Comparison of ENCODE assay signal across 10 cellular contexts in the genomic region with DNA sequence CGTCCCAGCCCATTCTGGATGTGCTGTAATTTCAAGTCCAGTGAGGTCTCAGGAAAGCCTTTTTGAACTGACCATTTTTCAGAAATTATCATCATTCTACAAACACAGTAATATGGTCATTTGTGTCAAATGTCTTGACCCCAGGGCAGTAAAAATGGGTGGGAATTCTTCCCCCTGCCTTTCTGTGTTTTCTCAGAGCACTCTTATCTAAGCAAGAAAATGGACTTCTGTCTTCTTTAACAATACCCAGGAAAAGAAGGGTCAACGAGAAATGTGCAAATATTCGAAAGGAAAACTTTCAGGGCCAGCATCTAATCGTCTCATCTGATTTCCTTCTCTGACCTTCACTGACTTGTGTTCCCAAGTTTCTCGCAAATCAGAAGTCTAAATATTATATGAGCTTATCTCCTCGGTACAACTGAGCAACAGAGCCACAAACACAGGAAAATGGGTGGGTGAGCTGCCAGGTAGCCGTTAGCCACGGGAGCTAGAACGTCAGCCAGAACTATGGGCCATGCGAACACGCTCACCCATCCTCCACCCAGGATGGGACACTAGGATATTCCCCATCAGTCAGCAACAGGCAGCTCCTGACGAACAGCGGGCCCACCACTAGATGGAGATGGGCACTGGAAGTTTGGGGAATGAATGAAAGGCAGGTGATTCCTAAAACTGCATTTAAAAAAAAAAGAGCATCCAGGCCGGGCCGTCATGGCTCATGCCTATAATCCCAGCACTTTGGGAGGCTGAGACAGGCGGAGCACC. TPM values are rescaled to one million over a fixed set of nuclear protein-coding genes. Genes with fewer than 3 reads are reported as not detected.
DNase-seq lines count a peak whose midpoint lies in the region; ATAC-seq and TF ChIP-seq lines count a peak whose summit lies in the region.
"Had no signal": no experiment of that assay in that cellular context is flagged by ENCODE, and none has a peak within 500 bp of the region (broad histone marks: within the 10 kb centered on the region; RNA-seq: fewer than 3 reads in every experiment).

No MANE protein-coding gene starts in this region.

- H3K9me3 ChIP-seq in PC-3 (ENCODE audit: low read length) (no peaks in the 10 kb centered on the region), colonic mucosa (no peaks in the 10 kb centered on the region)

- TF ChIP-seq CTCF in GM10248 (IDR thresholded peaks at IDR 0.05; ENCODE audit: control extremely low read depth, extremely low read depth, low read depth, missing control alignments) (peak; percentile 31), PC-3 (conservative IDR thresholded peaks at IDR 0.05; ENCODE audit: low read depth, low read length) (peak; percentile 68), progenitor cell of endocrine pancreas (IDR thresholded peaks at IDR 0.05; ENCODE audit: unreplicated experiment) (peak; percentile 50), colonic mucosa (IDR thresholded peaks at IDR 0.05) (no peak)

- BruUV-seq in PC-3 (replicated peaks; lab: Mats Ljungman, UMichigan) = no TSS peak

- POLR2A ChIA-PET in GM10248 (lab: Yijun Ruan, JAX) (no interaction called here), PC-3 (lab: Charles Lee; ENCODE audit: unreplicated experiment) (no interaction called here)

- no peaks in the 10 kb centered on the region for H3K79me2 ChIP-seq in PC-3 (ENCODE audit: low read length)

- intact Hi-C loops in PC-3 (cut with micrococcal nuclease) = loop anchor here (1.0 to 5.0 kb wide), 2 partner anchors 115 to 128 kb away; no protein-coding TSS in a partner anchor
- intact Hi-C loops in colonic mucosa (cut with DNase I) = loop anchor here (5.0 kb wide), 1 partner anchor 110 kb away; no protein-coding TSS in a partner anchor

- H3K36me3 ChIP-seq in PC-3 (ENCODE audit: low read depth, low read length) (no peaks in the 10 kb centered on the region), colonic mucosa (no peaks in the 10 kb centered on the region)

- no peaks in the 10 kb centered on the region for H3F3A ChIP-seq in PC-3 (ENCODE audit: low read length, unreplicated experiment)

- no peak overlapping the region for H3K4me3 Mint-ChIP-seq in progenitor cell of endocrine pancreas (ENCODE audit: low read depth)
- H3K4me3 Mint-ChIP-seq in activated T-cell treated with anti-CD3 and anti-CD28 coated beads, Interleukin-2, amount 50 U/mL, for 72 hours = no peak overlapping the region

- H3K27ac ChIP-seq in PC-3 (ENCODE audit: low read length) = no peak overlapping the region
- H3K27ac ChIP-seq in colonic mucosa = no peak overlapping the region

- H3K9ac ChIP-seq in PC-3 (ENCODE audit: low read length) (no peak overlapping the region), colonic mucosa (ENCODE audit: low read depth in 2 of 2, low read length in 2 of 2) (no peak overlapping the region)

- CTCF ChIA-PET in GM10248 (lab: Yijun Ruan, JAX) (interaction anchor here (1.5 to 4.7 kb wide), 3 partner anchors 100 to 216 kb away, joined by 3 to 34 read pairs (median 26); no protein-coding TSS in a partner anchor), PC-3 (lab: Charles Lee) (interaction anchor here (0.5 to 1.0 kb wide), 6 partner anchors 128 to 297 kb away, joined by 3 to 7 read pairs (median 4); no protein-coding TSS in a partner anchor)

- DNase-seq in GM10248 (ENCODE audit: extremely low spot score) (no peak), PC-3 (peak; percentile 75), fibroblast of gingiva (ENCODE audit: low read depth) (peak; percentile 26), progenitor cell of endocrine pancreas (ENCODE audit: low spot score, unreplicated experiment) (no peak), colonic mucosa (no peak), NCI-H1436 treated with DMSO at 0.1 percent for 48 hours (lab: John Stamatoyannopoulos, UW) (no peak), DMS79 treated with DMSO at 0.1 percent for 48 hours (lab: John Stamatoyannopoulos, UW) (no peak)
- DNase-seq in activated T-cell treated with anti-CD3 and anti-CD28 coated beads, Interleukin-2, amount 50 U/mL, for 72 hours = no peak
- DNase-seq: activated T-cell treated with anti-CD3 and anti-CD28 coated beads, Interleukin-2, amount 50 U/mL, for 1 hour; stimulated activated CD4-positive, alpha-beta T cell treated with anti-CD3 and anti-CD28 coated beads, Interleukin-12 subunit alpha, Interleukin-12 subunit beta, amount 100 ng/mL, for 4 hours had no signal

- no peak overlapping the region for H3K27ac Mint-ChIP-seq in progenitor cell of endocrine pancreas
- H3K27ac Mint-ChIP-seq in activated T-cell treated with anti-CD3 and anti-CD28 coated beads, Interleukin-2, amount 50 U/mL, for 72 hours = no peak overlapping the region

- peaks cover 33% of the 10 kb centered on the region for H3K27me3 Mint-ChIP-seq in progenitor cell of endocrine pancreas
- peaks cover 27% of the 10 kb centered on the region for H3K27me3 Mint-ChIP-seq in activated T-cell treated with anti-CD3 and anti-CD28 coated beads, Interleukin-2, amount 50 U/mL, for 72 hours (ENCODE audit: low read depth)

- H4K20me1 ChIP-seq in PC-3 (ENCODE audit: low read length) = no peaks in the 10 kb centered on the region

- H3K27me3 ChIP-seq in PC-3 (ENCODE audit: low read length) (no peaks in the 10 kb centered on the region), colonic mucosa (no peaks in the 10 kb centered on the region)

- H3K36me3 Mint-ChIP-seq in progenitor cell of endocrine pancreas (ENCODE audit: insufficient read depth) = no peaks in the 10 kb centered on the region
- H3K36me3 Mint-ChIP-seq in activated T-cell treated with anti-CD3 and anti-CD28 coated beads, Interleukin-2, amount 50 U/mL, for 72 hours (ENCODE audit: insufficient read depth in 2 of 2) = no peaks in the 10 kb centered on the region

- no peak overlapping the region for H2AFZ ChIP-seq in PC-3 (ENCODE audit: low read length)

- no peaks in the 10 kb centered on the region for H3K9me3 Mint-ChIP-seq in progenitor cell of endocrine pancreas (ENCODE audit: low read depth)
- no peaks in the 10 kb centered on the region for H3K9me3 Mint-ChIP-seq in activated T-cell treated with anti-CD3 and anti-CD28 coated beads, Interleukin-2, amount 50 U/mL, for 72 hours

- H3K4me1 ChIP-seq in PC-3 (ENCODE audit: insufficient read depth, low read length) = peaks cover 9% of the 10 kb centered on the region; the same call in 1 of the 2 replicates
- H3K4me1 ChIP-seq in colonic mucosa = no peaks in the 10 kb centered on the region

- peak; percentile 78 for ATAC-seq in PC-3
- ATAC-seq in activated T-cell treated with anti-CD3 and anti-CD28 coated beads, Interleukin-2, amount 50 U/mL, for 72 hours (replicated peaks in 1 of 2) = no peak

- H3K9me2 ChIP-seq in PC-3 (replicated peaks; ENCODE audit: low read length) = no peaks in the 10 kb centered on the region

- H3K4me2 ChIP-seq in PC-3 (ENCODE audit: low read length) = no peak overlapping the region

- H3K4me1 Mint-ChIP-seq in progenitor cell of endocrine pancreas (ENCODE audit: low read depth) = peaks cover 18% of the 10 kb centered on the region
- peaks cover 25% of the 10 kb centered on the region for H3K4me1 Mint-ChIP-seq in activated T-cell treated with anti-CD3 and anti-CD28 coated beads, Interleukin-2, amount 50 U/mL, for 72 hours (ENCODE audit: low read depth)

- H3K4me3 ChIP-seq in PC-3 (ENCODE audit: low read length) (no peak overlapping the region), colonic mucosa (no peak overlapping the region)

RNA-seq across cellular contexts. Expression of gene VWF, which starts 57.1 kb away (rescaled TPM):
- not detected in 2 replicates for total RNA-seq in PC-3 (2014; rRNA removed)
- 0.10 and 0.22 TPM in 2 replicates for total RNA-seq in progenitor cell of endocrine pancreas
- total RNA-seq in activated T-cell treated with anti-CD3 and anti-CD28 coated beads, Interleukin-2, amount 50 U/mL, for 72 hours = under 1 TPM; 0.02 TPM
- total RNA-seq in colonic mucosa = 10 to 100 TPM; 20.9 to 63.2 TPM

Comparison
In these comparisons a context has a peak if more than half of its experiments do, and no peak if none do; other contexts are left out.
1. DNase-seq: peak in PC-3 (single experiment) and fibroblast of gingiva (single experiment); none in GM10248 (single experiment), progenitor cell of endocrine pancreas (single experiment), activated T-cell treated with anti-CD3 and anti-CD28 coated beads, Interleukin-2, amount 50 U/mL, for 72 hours (0 of 2), colonic mucosa (single experiment), NCI-H1436 treated with DMSO at 0.1 percent for 48 hours (single experiment) and DMS79 treated with DMSO at 0.1 percent for 48 hours (single experiment).
2. RNA of gene VWF, which starts 57.1 kb away (total RNA-seq): 20.9 to 63.2 TPM in colonic mucosa; 0.10 to 0.22 TPM in progenitor cell of endocrine pancreas, 0.02 TPM in activated T-cell treated with anti-CD3 and anti-CD28 coated beads, Interleukin-2, amount 50 U/mL, for 72 hours and not detected in PC-3; every median in the first group is over 10 times any median in the second.